ENCODE assay signal across 29 cellular contexts in the genomic region with DNA sequence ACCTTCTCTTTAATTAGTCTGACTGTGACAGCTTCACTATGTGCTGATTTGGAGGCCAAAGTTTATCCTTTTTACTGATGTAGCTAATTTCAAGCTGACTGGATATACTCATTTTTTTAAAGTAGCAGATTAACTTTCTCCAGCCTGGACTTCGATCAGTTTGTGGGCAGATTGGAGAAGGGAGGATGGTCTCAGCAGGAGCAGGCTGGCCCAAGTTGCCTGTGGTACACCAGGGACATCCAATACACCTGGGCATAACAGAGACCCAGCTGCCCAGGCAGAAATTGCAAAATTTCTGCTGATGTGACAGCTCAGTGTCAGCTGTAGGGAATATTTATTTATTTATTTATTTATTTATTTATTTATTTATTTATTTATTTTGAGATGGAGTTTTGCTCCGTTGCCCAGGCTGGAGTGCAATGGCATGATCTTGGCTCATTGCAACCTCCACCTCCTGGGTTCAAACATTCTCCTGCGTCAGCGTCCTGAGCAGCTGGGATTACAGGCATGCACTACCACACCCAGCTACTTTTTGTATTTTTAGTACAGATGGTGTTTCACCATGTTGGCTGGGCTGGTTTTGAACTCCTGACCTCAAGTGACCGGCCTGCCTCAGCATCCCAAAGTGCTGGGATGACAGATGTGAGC. TPM values are rescaled to one million over a fixed set of nuclear protein-coding genes. Genes with fewer than 3 reads are reported as not detected.
A peak's percentile ranks its signal among the peaks of the same experiment; 100 is the strongest.
DNase-seq lines count a peak whose midpoint lies in the region; ATAC-seq, FAIRE-seq and TF ChIP-seq lines count a peak whose summit lies in the region.
"Had no signal": no experiment of that assay in that cellular context is flagged by ENCODE, and none has a peak within 500 bp of the region (broad histone marks: within the 10 kb centered on the region; RNA-seq: fewer than 3 reads in every experiment).

No MANE protein-coding gene starts in this region.

- H4K91ac ChIP-seq in neuronal stem cell (ENCODE audit: low read depth, low read length, poor library complexity) = no peak overlapping the region

- H2BK12ac ChIP-seq in neuronal stem cell (ENCODE audit: low read length) = no peak overlapping the region

- H2AFZ ChIP-seq in neuronal stem cell (ENCODE audit: low read length) = no peak overlapping the region
- H2AFZ ChIP-seq: GM23248 had no signal

- H3K36me3 ChIP-seq in right lobe of liver = no peaks in the 10 kb centered on the region
- no peaks in the 10 kb centered on the region for H3K36me3 ChIP-seq in neuronal stem cell (replicated peaks in 1 of 2; ENCODE audit: control insufficient read depth in 2 of 2, insufficient read depth in 2 of 2, low read length in 2 of 2)
- H3K36me3 ChIP-seq: BE2C; BLaER1 treated with 17β-estradiol and CSF1 and Interleukin-3, amounts not matched to agents 10 nM and 100 nM had no signal

- H4K8ac ChIP-seq in neuronal stem cell (ENCODE audit: low read depth, low read length) = no peak overlapping the region

- H3K9ac ChIP-seq in neuronal stem cell (ENCODE audit: low read depth, low read length, poor library complexity) = no peak overlapping the region
- H3K9ac ChIP-seq: BLaER1 treated with 17β-estradiol and CSF1 and Interleukin-3, amounts not matched to agents 10 nM and 100 nM; GM23248 had no signal

- H2AK5ac ChIP-seq in neuronal stem cell (ENCODE audit: low read depth, low read length) = no peak overlapping the region

- no peak overlapping the region for H2BK5ac ChIP-seq in neuronal stem cell (ENCODE audit: low read length)

- H3K27me3 ChIP-seq in right lobe of liver (no peaks in the 10 kb centered on the region), neuronal stem cell (ENCODE audit: control insufficient read depth in 3 of 3, insufficient read depth in 3 of 3, low read depth in 1 of 3, low read length in 3 of 3) (peaks cover 0 to 3% (median 0%) of the 10 kb centered on the region in 3 experiments)
- H3K27me3 ChIP-seq: BLaER1 treated with 17β-estradiol and CSF1 and Interleukin-3, amounts not matched to agents 10 nM and 100 nM had no signal

- no peak overlapping the region for H3K4ac ChIP-seq in neuronal stem cell (ENCODE audit: low read length)

- no peak overlapping the region for H3K18ac ChIP-seq in neuronal stem cell (ENCODE audit: low read length)

- CTCF ChIA-PET in A549 (lab: Yijun Ruan, JAX) = no interaction called here

- 26% methylated on average over 5 of the region's 5 CpGs for WGBS in A549 (ENCODE audit: missing lambda C conversion rate)
- WGBS in right lobe of liver (ENCODE audit: insufficient coverage, low coverage, low lambda C conversion rate, missing lambda C conversion rate) = 22% methylated on average over 5 of the region's 5 CpGs
- WGBS in neuronal stem cell (ENCODE audit: extremely low coverage in 2 of 2, insufficient read length in 2 of 2, insufficient replicate concordance in 1 of 2), 2 donors = no CpG with 5 or more reads among the region's 5 CpGs

- H3K79me1 ChIP-seq in neuronal stem cell (ENCODE audit: low read depth, low read length) = no peaks in the 10 kb centered on the region

- TF ChIP-seq POLR2A in A549 (IDR thresholded peaks at IDR 0.05; ENCODE audit: low read length) (no peak), right lobe of liver (IDR thresholded peaks at IDR 0.05) (no peak)

- no peak overlapping the region for H3K23ac ChIP-seq in neuronal stem cell (ENCODE audit: low read depth, low read length, poor library complexity)

- FAIRE-seq in A549 (lab: Jason Lieb, UNC) = no peak
- FAIRE-seq: D721Med, GM12891, GM18507, H1 had no signal

- no peak overlapping the region for H2BK120ac ChIP-seq in neuronal stem cell (ENCODE audit: low read depth, low read length)

- DNase-seq in A549 (ENCODE audit: low read depth in 1 of 2, low spot score in 1 of 2) (no peak), left lobe of liver (ENCODE audit: low spot score) (peak; percentile 71), right lobe of liver (peak; percentile 31 to 74 (median 68)), neuronal stem cell (ENCODE audit: low spot score) (no peak), KG1 (lab: John Stamatoyannopoulos, UW) (no peak), Right ventricle myocardium superior (no peak)
- no peak for DNase-seq in effector CD8-positive, alpha-beta T cell (lab: John Stamatoyannopoulos, UW)
- DNase-seq: ACHN; AML-193; BE2C; CD4-positive, alpha-beta T cell; CD8-positive, alpha-beta memory T cell; DMS 273 treated with DMSO at 0.1 percent for 48 hours; DMS53; DMS79 treated with DMSO at 0.1 percent for 48 hours; GF-D8; GM23248; H7; HCEC 1CT had no signal

- intact Hi-C loops in right lobe of liver (cut with DNase I) = no loop called here
- intact Hi-C loops in Right ventricle myocardium superior (cut with DNase I) = no loop called here

- TF ChIP-seq CTCF in A549 (IDR thresholded peaks at IDR 0.05) (no peak), right lobe of liver (IDR thresholded peaks at IDR 0.05) (no peak)

- H3K27ac ChIP-seq in A549 (no peak overlapping the region), right lobe of liver (peak overlapping the region in 2 of 3 donors; percentile 48 to 89), neuronal stem cell (replicated peaks; ENCODE audit: low read length) (no peak overlapping the region)
- H3K27ac ChIP-seq: 22Rv1; BLaER1 treated with 17β-estradiol and CSF1 and Interleukin-3, amounts not matched to agents 10 nM and 100 nM; GM23248 had no signal

- no peak for TF ChIP-seq EP300 in A549 (IDR thresholded peaks at IDR 0.05)

- H3K14ac ChIP-seq in neuronal stem cell (ENCODE audit: low read length) = no peak overlapping the region

- ATAC-seq in A549 (no peak), left lobe of liver (peak; percentile 42), right lobe of liver (peak; percentile 44 to 88 (median 66)), Right ventricle myocardium superior (ENCODE audit: poor library complexity) (no peak), GM21717 (IDR thresholded peaks at IDR 0.05; ENCODE audit: unreplicated experiment) (no peak)

- no peak overlapping the region for H2BK15ac ChIP-seq in neuronal stem cell (ENCODE audit: low read length)

- TF ChIP-seq RAD21 in A549 (conservative IDR thresholded peaks at IDR 0.05 in 1 of 2, IDR thresholded peaks at IDR 0.05 in 1 of 2) = no peak

- H3K4me2 ChIP-seq in A549 (no peak overlapping the region), neuronal stem cell (ENCODE audit: insufficient read depth, low read length, poor library complexity, severe bottlenecking) (peak overlapping the region; percentile 14)
- H3K4me2 ChIP-seq: BLaER1 treated with 17β-estradiol and CSF1 and Interleukin-3, amounts not matched to agents 10 nM and 100 nM had no signal

- no peak overlapping the region for H3K4me3 ChIP-seq in A549
- no peak overlapping the region for H3K4me3 ChIP-seq in right lobe of liver
- H3K4me3 ChIP-seq in neuronal stem cell (ENCODE audit: low read length in 2 of 2) = no peak overlapping the region
- H3K4me3 ChIP-seq: BLaER1 treated with 17β-estradiol and CSF1 and Interleukin-3, amounts not matched to agents 10 nM and 100 nM; GM23248 had no signal

- POLR2A ChIA-PET in A549 (lab: Yijun Ruan, JAX) = no interaction called here

- H3K9me3 ChIP-seq in A549 = no peaks in the 10 kb centered on the region
- no peaks in the 10 kb centered on the region for H3K9me3 ChIP-seq in right lobe of liver
- H3K9me3 ChIP-seq in neuronal stem cell (replicated peaks in 1 of 2; ENCODE audit: control insufficient read depth in 2 of 2, insufficient read depth in 1 of 2, low read depth in 1 of 2, low read length in 2 of 2) = no peaks in the 10 kb centered on the region
- H3K9me3 ChIP-seq: BE2C; BLaER1 treated with 17β-estradiol and CSF1 and Interleukin-3, amounts not matched to agents 10 nM and 100 nM had no signal

- H3K4me1 ChIP-seq in A549 (no peaks in the 10 kb centered on the region), right lobe of liver (peaks cover 0 to 47% (median 19%) of the 10 kb centered on the region in 4 donors), neuronal stem cell (ENCODE audit: control insufficient read depth in 2 of 2, insufficient read depth in 1 of 2, low read depth in 1 of 2, low read length in 2 of 2) (peaks cover 0 to 2% of the 10 kb centered on the region in 2 donors)
- H3K4me1 ChIP-seq: BE2C; BLaER1 treated with 17β-estradiol and CSF1 and Interleukin-3, amounts not matched to agents 10 nM and 100 nM had no signal

TF ChIP-seq in A549, 52 proteins besides CTCF, POLR2A, EP300 and RAD21:
- TF ChIP-seq ZC3H11A (IDR thresholded peaks at IDR 0.05) = peak; percentile 78
- no peak for TF ChIP-seq EHMT2 (IDR thresholded peaks at IDR 0.05; ENCODE audit: low read depth)

RNA-seq across cellular contexts. Expression of a gene that starts 24.1 kb away (rescaled TPM):
- polyA plus RNA-seq in A549 (2011; rRNA removed) (not detected in 2 replicates), A549 (2017; fragmentation: RNase III; extraction: RNeasy Plus Mini Kit Qiagen cat#74134 plus additional on column Dnase treatment) (not detected in 3 replicates)
- not detected in 2 replicates for polyA plus RNA-seq in A549 (2012; cell fraction: cytosol; rRNA removed)
- not detected in 2 replicates for polyA plus RNA-seq in A549 (2012; cell fraction: nucleus; rRNA removed)
- not detected in 2 replicates for polyA minus RNA-seq in A549 (2011; rRNA and poly(A)+ RNA removed)
- total RNA-seq in left lobe of liver (50.8 TPM), right lobe of liver (10 to 100 TPM; 24.7 to 88.2 (median 55.8) TPM), Right ventricle myocardium superior (not detected)
- polyA plus RNA-seq in neuronal stem cell (2013, experiment 1 of 2) = not detected
- polyA plus RNA-seq in neuronal stem cell (2013, experiment 2 of 2) = not detected
- total RNA-seq: CD4-positive, alpha-beta T cell; CD8-positive, alpha-beta memory T cell; Daoy; G401; GM23248; H1; H7 had no signal
- polyA plus RNA-seq: CD14-positive monocyte; CD8-positive, alpha-beta memory T cell; GM23248; H1 had no signal

Comparison
In these comparisons a context has a peak if more than half of its experiments do, and no peak if none do; other contexts are left out.
1. ATAC-seq: peak in left lobe of liver (single experiment) and right lobe of liver (4 of 4); none in A549 (0 of 2), Right ventricle myocardium superior (single experiment) and GM21717 (single experiment).
2. DNase-seq: peak in left lobe of liver (single experiment) and right lobe of liver (3 of 3); none in A549 (0 of 2), neuronal stem cell (single experiment), KG1 (single experiment), effector CD8-positive, alpha-beta T cell (single experiment) and Right ventricle myocardium superior (single experiment).
3. H3K27ac ChIP-seq: peak in right lobe of liver (2 of 3); none in A549 (0 of 2) and neuronal stem cell (single experiment).
4. RNA of a gene that starts 24.1 kb away (total RNA-seq): 24.7 to 88.2 TPM in right lobe of liver and 50.8 TPM in left lobe of liver (single experiment); not detected in Right ventricle myocardium superior (single experiment); every median in the first group is over 10 times any median in the second.